Comparison of ENCODE assay signal across 17 cellular contexts in the genomic region with DNA sequence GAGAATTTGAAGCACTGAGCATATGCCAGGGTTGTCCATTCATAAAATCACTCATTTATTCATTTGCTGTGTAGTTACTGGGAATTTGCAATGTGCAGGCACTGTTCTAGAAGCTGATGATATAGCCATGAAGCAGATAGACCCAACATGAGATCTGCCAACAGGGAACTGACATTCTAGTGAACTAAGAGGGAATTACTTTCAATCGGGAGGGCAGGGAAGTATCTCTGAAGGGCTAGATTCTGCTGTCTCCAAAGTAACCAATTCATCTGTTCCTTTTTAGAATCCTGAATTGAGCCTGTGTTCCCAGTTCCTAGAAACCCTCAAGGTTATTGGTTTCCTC.
"Had no signal": no experiment of that assay in that cellular context is flagged by ENCODE, and none has a peak within 500 bp of the region (broad histone marks: within the 10 kb centered on the region; RNA-seq: fewer than 3 reads in every experiment).

No MANE protein-coding gene starts in this region.

- H3K27me3 ChIP-seq: SJSA1 had no signal

- H3K36me3 ChIP-seq: SJSA1 had no signal

- DNase-seq: IMR-90, Karpas-422, KG1, MM.1S, NCI-H1092 treated with DMSO at 0.1 percent for 48 hours, NCI-H1436, NCI-H187, NCI-H2029, NCI-H2227 treated with DMSO at 0.1 percent for 48 hours, NCI-H524, NCI-H526 treated with DMSO at 0.1 percent for 48 hours, NCI-H748 treated with DMSO at 0.1 percent for 48 hours, Right ventricle myocardium superior, RPMI8226 had no signal

- H3K9me3 ChIP-seq: SJSA1 had no signal

- H3K4me3 ChIP-seq: SJSA1, SK-N-MC had no signal

- ATAC-seq: HepG2 had no signal

- H3K27ac ChIP-seq: SJSA1, SK-N-MC had no signal
